In genomic region chr2:83115606-83116005, GRCh38 we compare ENCODE assay signal across 18 cellular contexts.
A peak's percentile ranks its signal among the peaks of the same experiment; 100 is the strongest.
DNase-seq lines count a peak whose midpoint lies in the region; ATAC-seq, FAIRE-seq and TF ChIP-seq lines count a peak whose summit lies in the region.
"Had no signal": no experiment of that assay in that cellular context is flagged by ENCODE, and none has a peak within 500 bp of the region (broad histone marks: within the 10 kb centered on the region; RNA-seq: fewer than 3 reads in every experiment).

No MANE protein-coding gene starts in this region.

- no peaks in the 10 kb centered on the region for H3K79me2 ChIP-seq in endothelial cell of umbilical vein (ENCODE audit: control insufficient read depth, insufficient read depth, low read length)

- intact Hi-C loops in endothelial cell of umbilical vein (cut with micrococcal nuclease), result no loop called here
- intact Hi-C loops in transverse colon (cut with DNase I; ENCODE audit: low total_unique reads), result no loop called here

- H3K4me1 ChIP-seq in endothelial cell of umbilical vein (ENCODE audit: control insufficient read depth, extremely low read depth, insufficient read depth, low read length), result peaks cover 8% of the 10 kb centered on the region
- H3K4me1 ChIP-seq in transverse colon, result no peaks in the 10 kb centered on the region

- no peak overlapping the region for H2AFZ ChIP-seq in endothelial cell of umbilical vein (ENCODE audit: low read depth, low read length)

- ATAC-seq in GM18858 (IDR thresholded peaks at IDR 0.05; ENCODE audit: unreplicated experiment), result no peak
- no peak for ATAC-seq in GM18870 (IDR thresholded peaks at IDR 0.05; ENCODE audit: unreplicated experiment)
- ATAC-seq: CD8-positive, alpha-beta T cell had no signal

- in situ Hi-C loops in transverse colon (cut with MboI; ENCODE audit: low pct_ligation_motif_present in 1 of 4, low pct_unique_long_range_greater_than_20kb in 1 of 4, low sequenced_read_pairs in 3 of 4), result no loop called here

- BruUV-seq in endothelial cell of umbilical vein (replicated peaks; lab: Mats Ljungman, UMichigan), result no TSS peak

- TF ChIP-seq EP300 in transverse colon (IDR thresholded peaks at IDR 0.05; ENCODE audit: low read depth), result no peak

- H3K27ac ChIP-seq in endothelial cell of umbilical vein (ENCODE audit: insufficient read depth, low read depth, low read length) (peak overlapping the region; percentile 36), transverse colon (no peak overlapping the region)
- H3K27ac ChIP-seq: BLaER1 treated with 17β-estradiol and CSF1 and Interleukin-3, amounts not matched to agents 10 nM and 100 nM had no signal

- no peaks in the 10 kb centered on the region for H3K36me3 ChIP-seq in endothelial cell of umbilical vein (ENCODE audit: control insufficient read depth in 2 of 2, extremely low read depth in 1 of 2, insufficient read depth in 2 of 2, low read length in 2 of 2)
- H3K36me3 ChIP-seq in transverse colon, result no peaks in the 10 kb centered on the region
- H3K36me3 ChIP-seq: BLaER1 treated with 17β-estradiol and CSF1 and Interleukin-3, amounts not matched to agents 10 nM and 100 nM had no signal

- H3K27me3 ChIP-seq in endothelial cell of umbilical vein (ENCODE audit: control insufficient read depth in 2 of 2, insufficient read depth in 2 of 2, low read length in 2 of 2) (no peaks in the 10 kb centered on the region), transverse colon (no peaks in the 10 kb centered on the region)
- H3K27me3 ChIP-seq: BLaER1 treated with 17β-estradiol and CSF1 and Interleukin-3, amounts not matched to agents 10 nM and 100 nM had no signal

- peak overlapping the region; percentile 11 for H3K9ac ChIP-seq in endothelial cell of umbilical vein (replicated peaks; ENCODE audit: extremely low read depth, insufficient read depth, low read length)
- H3K9ac ChIP-seq: BLaER1 treated with 17β-estradiol and CSF1 and Interleukin-3, amounts not matched to agents 10 nM and 100 nM had no signal

- POLR2A ChIA-PET in endothelial cell of umbilical vein (lab: Charles Lee), result no interaction called here

- TF ChIP-seq POLR2A in endothelial cell of umbilical vein (IDR thresholded peaks at IDR 0.05; ENCODE audit: low read depth, low read length) (no peak), transverse colon (IDR thresholded peaks at IDR 0.05) (no peak)

- no peak overlapping the region for H3K4me3 ChIP-seq in LNCaP clone FGC (ENCODE audit: low read depth, low read length)
- no peak overlapping the region for H3K4me3 ChIP-seq in endothelial cell of umbilical vein (replicated peaks in 1 of 3; ENCODE audit: insufficient read depth in 1 of 3, low read depth in 1 of 3, low read length in 3 of 3)
- no peak overlapping the region for H3K4me3 ChIP-seq in transverse colon
- H3K4me3 ChIP-seq: BLaER1 treated with 17β-estradiol and CSF1 and Interleukin-3, amounts not matched to agents 10 nM and 100 nM had no signal

- H3K9me3 ChIP-seq in endothelial cell of umbilical vein (replicated peaks; ENCODE audit: control insufficient read depth, insufficient read depth, low read length) (no peaks in the 10 kb centered on the region), transverse colon (no peaks in the 10 kb centered on the region)
- H3K9me3 ChIP-seq: BLaER1 treated with 17β-estradiol and CSF1 and Interleukin-3, amounts not matched to agents 10 nM and 100 nM had no signal

- DNase-seq in SIG-M5 treated with dmso at 0.1 percent for 504 hours (lab: John Stamatoyannopoulos, UW; ENCODE audit: unreplicated experiment) (peak; percentile 20), SIG-M5 (lab: John Stamatoyannopoulos, UW) (no peak), DMS53 (lab: John Stamatoyannopoulos, UW) (peak; percentile 61), LNCaP clone FGC (ENCODE audit: low read depth) (peak; percentile 52), endothelial cell of umbilical vein (ENCODE audit: low read depth, low spot score) (peak; percentile 2), transverse colon (no peak)
- DNase-seq: 8988T; Calu3; CD8-positive, alpha-beta T cell; H9; IMR-90; KBM-7 had no signal

- no peaks in the 10 kb centered on the region for H4K20me1 ChIP-seq in endothelial cell of umbilical vein (replicated peaks; ENCODE audit: control insufficient read depth, extremely low read depth, insufficient read depth, low read length)
- H4K20me1 ChIP-seq: BLaER1 treated with 17β-estradiol and CSF1 and Interleukin-3, amounts not matched to agents 10 nM and 100 nM had no signal

- CTCF ChIA-PET in endothelial cell of umbilical vein (lab: Charles Lee), result no interaction called here

- H3K9me1 ChIP-seq in endothelial cell of umbilical vein (replicated peaks; ENCODE audit: control insufficient read depth, extremely low read depth, insufficient read depth, low read length), result no peaks in the 10 kb centered on the region

- H3K4me2 ChIP-seq in endothelial cell of umbilical vein (ENCODE audit: insufficient read depth, low read length), result no peak overlapping the region
- H3K4me2 ChIP-seq: BLaER1 treated with 17β-estradiol and CSF1 and Interleukin-3, amounts not matched to agents 10 nM and 100 nM had no signal

- TF ChIP-seq CTCF in LNCaP clone FGC (IDR thresholded peaks at IDR 0.05; ENCODE audit: control insufficient read depth, extremely low read depth, insufficient read depth) (no peak), endothelial cell of umbilical vein (IDR thresholded peaks at IDR 0.05; ENCODE audit: extremely low read depth in 1 of 2, insufficient read depth in 1 of 2, low read depth in 1 of 2, low read length in 2 of 2) (no peak), transverse colon (IDR thresholded peaks at IDR 0.05) (no peak)

- 82 to 89% methylated on average over 1 of the region's 1 CpG for WGBS in transverse colon (ENCODE audit: low coverage in 1 of 2), 2 donors

- FAIRE-seq in endothelial cell of umbilical vein (lab: Jason Lieb, UNC), result no peak
- FAIRE-seq: G401.6, GM12891, H1 had no signal

- dilution Hi-C loops in endothelial cell of umbilical vein (cut with MboI; ENCODE audit: extremely low pct_ligation_motif_present, low sequenced_read_pairs), result no loop called here

TF ChIP-seq in endothelial cell of umbilical vein, 7 proteins besides CTCF, POLR2A, EP300 and RAD21:
- TF ChIP-seq GATA2 (IDR thresholded peaks at IDR 0.05; ENCODE audit: insufficient read depth, insufficient read length, low read depth, low read length) (peak; percentile 52), JUN (IDR thresholded peaks at IDR 0.05; ENCODE audit: borderline replicate concordance, insufficient read depth, insufficient read length, low read depth) (peak; percentile 44), FOS (IDR thresholded peaks at IDR 0.05; ENCODE audit: borderline replicate concordance, insufficient read depth, low read length) (no peak), MAX (IDR thresholded peaks at IDR 0.05; ENCODE audit: insufficient read depth, insufficient read length) (no peak), POLR2AphosphoS5 (IDR thresholded peaks at IDR 0.05; ENCODE audit: insufficient read depth, low read depth, low read length) (no peak), EZH2 (IDR thresholded peaks at IDR 0.05; ENCODE audit: borderline replicate concordance, low read depth, low read length, severe bottlenecking) (no peak), MYC (IDR thresholded peaks at IDR 0.05; ENCODE audit: low read depth, low read length) (no peak)

Comparison
In these comparisons a context has a peak if more than half of its experiments do, and no peak if none do; other contexts are left out.
1. DNase-seq: peak in SIG-M5 treated with dmso at 0.1 percent for 504 hours (single experiment), DMS53 (single experiment), LNCaP clone FGC (single experiment) and endothelial cell of umbilical vein (single experiment); none in SIG-M5 (single experiment) and transverse colon (single experiment).